1 cellular context compared by ENCODE assay signal in the genomic region with DNA sequence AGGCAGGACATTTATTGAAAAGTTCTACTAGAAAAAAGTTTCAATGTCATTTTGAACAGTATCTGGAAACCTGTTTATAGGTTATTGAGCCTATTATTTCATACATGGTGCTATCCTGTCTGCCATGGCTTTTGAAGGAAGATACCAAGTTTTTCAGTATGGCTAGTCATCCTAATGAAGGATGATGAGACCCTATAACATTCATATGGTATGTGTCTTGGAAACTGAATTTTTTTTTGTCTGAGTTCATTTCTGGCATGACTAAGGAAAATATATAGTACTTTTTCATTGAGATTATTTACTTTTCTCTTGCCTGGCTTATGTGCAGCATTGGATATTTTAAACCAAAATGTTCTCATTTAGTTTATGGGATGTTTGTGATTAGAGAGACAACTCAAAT.
TF ChIP-seq lines count a peak whose summit lies in the region.

No MANE protein-coding gene starts in this region.

TF ChIP-seq in K562, 482 proteins besides CTCF, POLR2A, EP300 and RAD21:
- TF ChIP-seq POLR2H (tag; IDR thresholded peaks at IDR 0.05; ENCODE audit: low read depth), result 0 out of 2 replicates have a peak, but pooled peaks have one; percentile 23
- no peak for TF ChIP-seq EHMT2 (IDR thresholded peaks at IDR 0.05)
- no peak for TF ChIP-seq ESRRB (CRISPR knock-in tag; IDR thresholded peaks at IDR 0.05; ENCODE audit: borderline replicate concordance)
